9 cellular contexts compared by ENCODE assay signal in the genomic region with DNA sequence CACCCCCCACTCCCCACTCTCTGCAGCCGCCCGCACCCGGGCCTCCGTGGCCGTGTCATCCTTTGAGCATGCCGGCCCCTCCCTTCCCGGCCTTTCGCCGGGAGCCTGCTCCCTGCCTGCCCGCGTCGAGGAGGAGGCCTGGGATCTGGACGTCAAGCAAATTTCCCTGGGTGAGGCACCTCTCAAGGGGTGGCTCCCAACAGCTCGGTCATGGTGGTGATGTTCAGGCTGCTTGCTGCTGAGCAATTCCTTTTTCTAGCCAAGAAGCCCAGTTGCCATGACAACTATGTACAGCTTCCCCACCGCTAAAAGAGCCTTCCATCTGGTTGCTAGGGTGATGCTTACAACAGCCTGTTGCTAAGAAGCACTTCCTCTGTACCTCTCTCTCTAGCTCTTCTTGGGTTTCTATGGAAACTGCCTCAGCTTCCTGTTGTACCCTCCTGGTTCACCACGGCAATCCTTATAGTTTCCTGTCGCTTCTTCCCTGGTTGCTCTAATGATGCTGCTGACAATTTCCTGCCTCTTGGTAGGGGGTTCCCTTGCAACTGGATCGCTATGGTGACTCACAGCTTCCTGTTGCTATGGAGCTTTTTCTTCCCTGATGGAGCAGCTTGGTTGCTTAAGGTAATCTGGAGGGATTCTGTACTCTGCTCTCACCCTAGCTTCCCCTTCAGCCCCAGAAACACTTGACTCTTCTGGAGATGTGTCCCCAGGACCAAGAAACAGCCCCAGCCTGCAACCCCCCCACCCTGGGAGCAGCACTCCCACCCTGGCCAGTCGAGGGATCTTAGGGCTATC. TPM values are rescaled to one million over a fixed set of nuclear protein-coding genes. Genes with fewer than 3 reads are reported as not detected.
DNase-seq lines count a peak whose midpoint lies in the region; ATAC-seq and TF ChIP-seq lines count a peak whose summit lies in the region.
"Had no signal": no experiment of that assay in that cellular context is flagged by ENCODE, and none has a peak within 500 bp of the region (broad histone marks: within the 10 kb centered on the region; RNA-seq: fewer than 3 reads in every experiment).

No MANE protein-coding gene starts in this region.

- ATAC-seq in HG02870 (IDR thresholded peaks at IDR 0.05; ENCODE audit: unreplicated experiment) = peak; percentile 77
- peak; percentile 85 to 86 for ATAC-seq in activated naive CD4-positive, alpha-beta T cell treated with anti-CD3 and anti-CD28 coated beads, Interleukin-2, amount 50 U/mL, for 72 hours

- peaks cover 0 to 1% of the 10 kb centered on the region in 2 donors for H3K36me3 Mint-ChIP-seq in activated naive CD4-positive, alpha-beta T cell treated with anti-CD3 and anti-CD28 coated beads, Interleukin-2, amount 50 U/mL, for 72 hours
- no peaks in the 10 kb centered on the region for H3K36me3 Mint-ChIP-seq in glutamatergic neuron (ENCODE audit: unreplicated experiment)

- peak; percentile 95 for DNase-seq in G401 (ENCODE audit: low spot score)
- DNase-seq in NCI-H748 treated with DMSO at 0.1 percent for 48 hours (lab: John Stamatoyannopoulos, UW) = peak; percentile 91
- peak in 1 of 2 donors; percentile 37 for DNase-seq in activated naive CD4-positive, alpha-beta T cell treated with anti-CD3 and anti-CD28 coated beads, Interleukin-2, amount 50 U/mL, for 72 hours (ENCODE audit: low spot score in 2 of 2)
- DNase-seq in glutamatergic neuron = no peak
- DNase-seq in pulmonary artery endothelial cell (ENCODE audit: low read depth, low spot score) = peak; percentile 83
- no peak for DNase-seq in SW480 (ENCODE audit: low spot score)
- DNase-seq in GM10266 (ENCODE audit: extremely low spot score) = no peak

- H3K27me3 Mint-ChIP-seq in glutamatergic neuron (ENCODE audit: unreplicated experiment) = peaks cover 13% of the 10 kb centered on the region

- in situ Hi-C loops in G401 (cut with HindIII; ENCODE audit: low sequenced_read_pairs) = no loop called here

- H3K27ac Mint-ChIP-seq in activated naive CD4-positive, alpha-beta T cell treated with anti-CD3 and anti-CD28 coated beads, Interleukin-2, amount 50 U/mL, for 72 hours = peak overlapping the region in 1 of 2 donors; percentile 83
- H3K27ac Mint-ChIP-seq in glutamatergic neuron (ENCODE audit: unreplicated experiment) = peak overlapping the region; percentile 30

- no peaks in the 10 kb centered on the region for H3K9me3 Mint-ChIP-seq in activated naive CD4-positive, alpha-beta T cell treated with anti-CD3 and anti-CD28 coated beads, Interleukin-2, amount 50 U/mL, for 72 hours
- H3K9me3 Mint-ChIP-seq in glutamatergic neuron (ENCODE audit: unreplicated experiment) = peaks cover 23% of the 10 kb centered on the region

- peaks cover 25% of the 10 kb centered on the region for H3K4me1 Mint-ChIP-seq in glutamatergic neuron (ENCODE audit: low read depth, unreplicated experiment)

- peak overlapping the region; percentile 51 for H3K4me3 Mint-ChIP-seq in glutamatergic neuron (ENCODE audit: unreplicated experiment)

- TF ChIP-seq CTCF in glutamatergic neuron (IDR thresholded peaks at IDR 0.05; ENCODE audit: partially characterized antibody, unreplicated experiment) (no peak), GM10266 (IDR thresholded peaks at IDR 0.05; ENCODE audit: control insufficient read depth, insufficient read depth, low read depth, missing control alignments) (no peak)

RNA-seq across cellular contexts. Expression of a gene that starts 11.0 kb away (rescaled TPM):
- total RNA-seq in G401 (2014; rRNA removed; shearing (Covaris generic)) = 29.4 and 45.8 TPM in 2 replicates
- total RNA-seq in activated naive CD4-positive, alpha-beta T cell treated with anti-CD3 and anti-CD28 coated beads, Interleukin-2, amount 50 U/mL, for 72 hours = 10 to 100 TPM; 10.0 to 21.9 TPM
- total RNA-seq in glutamatergic neuron (ENCODE audit: unreplicated experiment) (103 TPM), pulmonary artery endothelial cell (3.9 and 4.2 TPM in 2 replicates)

RNA-seq across cellular contexts. Expression of a gene that starts 13.4 kb away (rescaled TPM):
- total RNA-seq in G401 (2014; rRNA removed; shearing (Covaris generic)) = not detected in 2 replicates
- total RNA-seq in activated naive CD4-positive, alpha-beta T cell treated with anti-CD3 and anti-CD28 coated beads, Interleukin-2, amount 50 U/mL, for 72 hours = under 1 TPM in 1 of 2 donors, not detected in 1; 0.25 TPM
- total RNA-seq in glutamatergic neuron (ENCODE audit: unreplicated experiment) = 0.64 TPM
- total RNA-seq in pulmonary artery endothelial cell = not detected in 2 replicates
- total RNA-seq: T-helper 2 cell treated with Interferon-gamma antibody and Interleukin-4, amounts not matched to agents 100 ng/mL and 5 ng/mL, for 36 hours had no signal

RNA-seq across cellular contexts. Expression of a gene that starts 17.4 kb away (rescaled TPM):
- 48.6 and 50.3 TPM in 2 replicates for total RNA-seq in G401 (2014; rRNA removed; shearing (Covaris generic))
- total RNA-seq in activated naive CD4-positive, alpha-beta T cell treated with anti-CD3 and anti-CD28 coated beads, Interleukin-2, amount 50 U/mL, for 72 hours = under 1 TPM in 1 of 2 donors, not detected in 1; 0.23 TPM
- total RNA-seq in glutamatergic neuron (ENCODE audit: unreplicated experiment) (42.4 TPM), pulmonary artery endothelial cell (4.1 and 6.2 TPM in 2 replicates)
- total RNA-seq: T-helper 2 cell treated with Interferon-gamma antibody and Interleukin-4, amounts not matched to agents 100 ng/mL and 5 ng/mL, for 36 hours had no signal

RNA-seq across cellular contexts. Expression of a gene that starts 29.9 kb away (rescaled TPM):
- total RNA-seq in G401 (2014; rRNA removed; shearing (Covaris generic)) = not detected in 2 replicates
- not detected for total RNA-seq in activated naive CD4-positive, alpha-beta T cell treated with anti-CD3 and anti-CD28 coated beads, Interleukin-2, amount 50 U/mL, for 72 hours
- total RNA-seq in glutamatergic neuron (ENCODE audit: unreplicated experiment) (not detected), pulmonary artery endothelial cell (not detected in 2 replicates)
- total RNA-seq: T-helper 2 cell treated with Interferon-gamma antibody and Interleukin-4, amounts not matched to agents 100 ng/mL and 5 ng/mL, for 36 hours had no signal

RNA-seq across cellular contexts. Expression of a gene that starts 45.3 kb away (rescaled TPM):
- not detected in 2 replicates for total RNA-seq in G401 (2014; rRNA removed; shearing (Covaris generic))
- not detected for total RNA-seq in activated naive CD4-positive, alpha-beta T cell treated with anti-CD3 and anti-CD28 coated beads, Interleukin-2, amount 50 U/mL, for 72 hours
- total RNA-seq in glutamatergic neuron (ENCODE audit: unreplicated experiment) (not detected), pulmonary artery endothelial cell (not detected in 2 replicates)
- total RNA-seq: T-helper 2 cell treated with Interferon-gamma antibody and Interleukin-4, amounts not matched to agents 100 ng/mL and 5 ng/mL, for 36 hours had no signal

Comparison
In these comparisons a context has a peak if more than half of its experiments do, and no peak if none do; other contexts are left out.
1. DNase-seq: peak in G401 (single experiment), NCI-H748 treated with DMSO at 0.1 percent for 48 hours (single experiment) and pulmonary artery endothelial cell (single experiment); none in glutamatergic neuron (single experiment), SW480 (single experiment) and GM10266 (single experiment).